In the genomic region with DNA sequence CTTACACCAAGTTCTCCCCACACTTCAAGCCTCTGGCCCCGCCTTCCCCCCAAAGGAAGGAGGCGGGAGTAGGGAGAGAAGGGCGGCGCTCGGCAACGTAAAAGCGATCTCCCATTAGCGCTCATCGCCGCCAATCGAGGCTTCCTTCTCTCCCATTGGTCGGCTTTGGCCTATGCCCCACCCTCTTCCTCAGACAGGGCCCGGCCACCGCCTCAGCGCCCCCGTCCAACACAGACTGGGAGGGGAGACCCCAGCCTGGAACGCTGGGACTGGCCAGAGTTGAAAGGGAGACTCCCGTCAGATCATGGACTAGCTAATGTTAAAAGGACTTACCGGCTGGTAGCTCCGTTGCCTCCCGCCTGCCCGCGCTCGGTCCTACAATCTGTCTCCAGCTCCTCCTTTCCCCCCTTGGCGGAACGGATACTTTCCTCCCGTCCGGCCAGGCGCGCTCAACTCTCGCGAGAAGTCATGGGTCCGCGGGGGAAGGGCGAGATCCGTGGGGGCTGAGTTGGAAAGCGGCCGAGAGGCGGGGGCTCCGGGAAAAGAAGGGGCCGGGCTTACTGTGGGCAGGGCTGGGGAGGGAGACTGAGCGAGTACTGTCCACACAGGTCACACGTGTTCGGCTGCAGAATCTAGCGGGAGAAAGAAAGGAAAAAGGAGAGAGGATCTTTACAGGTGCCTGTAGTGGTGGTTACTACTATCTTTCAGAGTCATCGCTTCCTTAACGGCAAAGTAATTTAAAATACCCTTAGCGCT, we compare ENCODE assay signal across 1 cellular context.
A peak's percentile ranks its signal among the peaks of the same experiment; 100 is the strongest.
TF ChIP-seq lines count a peak whose summit lies in the region.

Gene ATF7, minus strand, starts transcription at position 437 of the 756 bp plus-strand sequence. CDS start 25,382 bp downstream, outside the sequence.

TF ChIP-seq in WTC11, 78 proteins besides CTCF, POLR2A, EP300 and RAD21 (continued from another document):
- no peak for TF ChIP-seq ZNF317 (CRISPR knock-in tag; IDR thresholded peaks at IDR 0.05; ENCODE audit: borderline replicate concordance, low read depth)
- peak; percentile 90 for TF ChIP-seq NFYB (CRISPR knock-in tag; conservative IDR thresholded peaks at IDR 0.05; ENCODE audit: low read depth)
- no peak for TF ChIP-seq ZNF671 (CRISPR knock-in tag; IDR thresholded peaks at IDR 0.05)
- 0 out of 2 replicates have a peak, but pooled peaks have one; percentile 26 for TF ChIP-seq FOXP4 (CRISPR knock-in tag; IDR thresholded peaks at IDR 0.05)
TF ChIP-seq in WTC11: peak in this region for 13.
